Comparison of ENCODE assay signal across 27 cellular contexts in the genomic region with DNA sequence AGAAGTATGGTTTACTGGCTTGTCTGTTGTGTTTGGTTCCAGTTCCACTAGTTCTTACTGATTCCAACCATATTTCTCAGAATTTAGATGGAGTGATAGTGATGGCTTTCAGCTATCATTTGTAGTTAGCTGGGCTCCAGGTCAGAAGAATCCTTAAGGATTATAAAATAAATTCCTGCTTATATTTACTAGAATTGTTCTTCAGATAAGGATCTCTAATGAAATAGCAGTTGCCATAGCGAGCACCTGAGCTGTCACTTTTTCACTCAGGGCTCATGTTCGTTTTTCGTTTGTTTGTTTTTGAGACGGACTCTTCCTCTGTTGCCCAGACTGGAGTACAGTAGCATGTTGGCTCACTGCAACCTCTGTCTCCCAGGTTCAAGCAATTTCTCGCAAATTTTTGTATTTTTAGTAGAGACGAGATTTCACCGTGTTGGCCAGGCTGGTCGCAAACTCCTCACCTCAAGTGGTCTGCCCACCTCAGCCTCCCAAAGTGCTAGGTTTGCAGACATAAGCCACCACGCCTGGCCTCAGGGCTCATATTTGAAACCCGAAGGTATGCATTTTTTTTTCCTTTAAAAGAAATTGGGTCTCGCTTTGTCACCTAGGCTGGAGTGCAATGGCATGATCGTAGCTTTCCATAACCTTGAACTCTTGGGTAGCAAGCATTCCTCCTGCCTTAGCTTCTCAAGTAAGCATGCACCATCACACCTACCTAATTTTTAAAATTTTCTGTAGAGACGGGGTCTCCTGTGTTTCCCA. TPM values are rescaled to one million over a fixed set of nuclear protein-coding genes. Genes with fewer than 3 reads are reported as not detected.
DNase-seq lines count a peak whose midpoint lies in the region; ATAC-seq and TF ChIP-seq lines count a peak whose summit lies in the region.
"Had no signal": no experiment of that assay in that cellular context is flagged by ENCODE, and none has a peak within 500 bp of the region (broad histone marks: within the 10 kb centered on the region; RNA-seq: fewer than 3 reads in every experiment).

No MANE protein-coding gene starts in this region.

- H3K27ac ChIP-seq in endodermal cell (ENCODE audit: low read depth, low read length) (no peak overlapping the region), psoas muscle (peak overlapping the region; percentile 88), tibial artery (no peak overlapping the region), suprapubic skin (no peak overlapping the region)
- H3K27ac ChIP-seq: dorsolateral prefrontal cortex, epithelial cell of prostate, tibial nerve had no signal

- H3K9me3 Mint-ChIP-seq in activated CD8-positive, alpha-beta T cell treated with anti-CD3 and anti-CD28 coated beads for 36 hours = no peaks in the 10 kb centered on the region
- no peaks in the 10 kb centered on the region for H3K9me3 Mint-ChIP-seq in activated CD8-positive, alpha-beta T cell treated with anti-CD3 and anti-CD28 coated beads, Interleukin-2, amount 10 ng/mL, durations not matched to agents 7 days and 5 days (ENCODE audit: insufficient read depth)
- no peaks in the 10 kb centered on the region for H3K9me3 Mint-ChIP-seq in endodermal cell
- H3K9me3 Mint-ChIP-seq: activated naive CD8-positive, alpha-beta T cell treated with anti-CD3 and anti-CD28 coated beads, Interleukin-2, amount 10 ng/mL, durations not matched to agents 7 days and 5 days; activated T-cell treated with anti-CD3 and anti-CD28 coated beads, Interleukin-2, amount 50 U/mL, for 4 hours; stimulated activated naive CD8-positive, alpha-beta T cell treated with anti-CD3 and anti-CD28 coated beads, Interleukin-15, amount 100 ng/mL, for 72 hours had no signal

- H3K27me3 Mint-ChIP-seq in activated CD8-positive, alpha-beta T cell treated with anti-CD3 and anti-CD28 coated beads for 36 hours = no peaks in the 10 kb centered on the region
- H3K27me3 Mint-ChIP-seq in activated CD8-positive, alpha-beta T cell treated with anti-CD3 and anti-CD28 coated beads, Interleukin-2, amount 10 ng/mL, durations not matched to agents 7 days and 5 days (ENCODE audit: low read depth) = no peaks in the 10 kb centered on the region
- no peaks in the 10 kb centered on the region for H3K27me3 Mint-ChIP-seq in endodermal cell (ENCODE audit: insufficient read depth)
- H3K27me3 Mint-ChIP-seq: activated naive CD8-positive, alpha-beta T cell treated with anti-CD3 and anti-CD28 coated beads, Interleukin-2, amount 10 ng/mL, durations not matched to agents 7 days and 5 days; stimulated activated naive CD8-positive, alpha-beta T cell treated with anti-CD3 and anti-CD28 coated beads, Interleukin-15, amount 100 ng/mL, for 72 hours had no signal

- H3K9me3 ChIP-seq in endodermal cell (ENCODE audit: control insufficient read depth, low read length) = no peaks in the 10 kb centered on the region
- no peaks in the 10 kb centered on the region for H3K9me3 ChIP-seq in psoas muscle
- no peaks in the 10 kb centered on the region for H3K9me3 ChIP-seq in tibial artery
- no peaks in the 10 kb centered on the region for H3K9me3 ChIP-seq in suprapubic skin
- H3K9me3 ChIP-seq: tibial nerve had no signal

- no peak for TF ChIP-seq EP300 in suprapubic skin (IDR thresholded peaks at IDR 0.05)

- TF ChIP-seq CTCF in activated CD8-positive, alpha-beta T cell treated with anti-CD3 and anti-CD28 coated beads for 36 hours (IDR thresholded peaks at IDR 0.05) = no peak
- TF ChIP-seq CTCF in LNCaP clone FGC (IDR thresholded peaks at IDR 0.05; ENCODE audit: control insufficient read depth, extremely low read depth, insufficient read depth) (no peak), endodermal cell (conservative IDR thresholded peaks at IDR 0.05) (no peak), psoas muscle (IDR thresholded peaks at IDR 0.05) (no peak), tibial artery (IDR thresholded peaks at IDR 0.05) (no peak), suprapubic skin (IDR thresholded peaks at IDR 0.05) (no peak)

- intact Hi-C loops in activated CD8-positive, alpha-beta T cell treated with anti-CD3 and anti-CD28 coated beads for 36 hours (cut with micrococcal nuclease) = no loop called here
- intact Hi-C loops in psoas muscle (cut with DNase I) (no loop called here), tibial artery (cut with DNase I; ENCODE audit: low total_unique reads) (no loop called here)

- no peak overlapping the region for H3K9ac ChIP-seq in endodermal cell (ENCODE audit: extremely low read depth, low read length, poor library complexity, severe bottlenecking)

- ATAC-seq in activated CD8-positive, alpha-beta T cell treated with anti-CD3 and anti-CD28 coated beads for 36 hours = no peak
- ATAC-seq in activated CD8-positive, alpha-beta T cell treated with anti-CD3 and anti-CD28 coated beads, Interleukin-2, amount 10 ng/mL, durations not matched to agents 7 days and 5 days = no peak
- no peak for ATAC-seq in psoas muscle
- ATAC-seq: activated T-cell treated with anti-CD3 and anti-CD28 coated beads, Interleukin-2, amount 50 U/mL, for 4 hours; left colon; PC-3; stimulated activated naive CD8-positive, alpha-beta T cell treated with anti-CD3 and anti-CD28 coated beads, Interleukin-15, amount 100 ng/mL, for 72 hours had no signal

- CTCF ChIA-PET in activated CD8-positive, alpha-beta T cell treated with anti-CD3 and anti-CD28 coated beads for 36 hours (lab: Charles Lee) = no interaction called here
- CTCF ChIA-PET in activated CD8-positive, alpha-beta T cell treated with anti-CD3 and anti-CD28 coated beads, Interleukin-2, amount 10 ng/mL, durations not matched to agents 7 days and 5 days (lab: Charles Lee) = no interaction called here

- POLR2A ChIA-PET in activated CD8-positive, alpha-beta T cell treated with anti-CD3 and anti-CD28 coated beads for 36 hours (lab: Charles Lee) = interaction anchor here (1.4 kb wide), 1 partner anchor 16 kb away, joined by 3 read pairs; no protein-coding TSS in a partner anchor
- POLR2A ChIA-PET in activated CD8-positive, alpha-beta T cell treated with anti-CD3 and anti-CD28 coated beads, Interleukin-2, amount 10 ng/mL, durations not matched to agents 7 days and 5 days (lab: Charles Lee) = no interaction called here

- H3K36me3 ChIP-seq in endodermal cell (ENCODE audit: control insufficient read depth, insufficient read depth, low read length) (peaks cover 69% of the 10 kb centered on the region), psoas muscle (ENCODE audit: insufficient read depth in 1 of 2, low read depth in 1 of 2) (peaks cover 0 to 34% of the 10 kb centered on the region in 2 donors), tibial artery (peaks cover 17 to 28% (median 17%) of the 10 kb centered on the region in 3 donors), suprapubic skin (peaks cover 31% of the 10 kb centered on the region)

- DNase-seq in activated CD8-positive, alpha-beta T cell treated with anti-CD3 and anti-CD28 coated beads for 36 hours = no peak
- DNase-seq in activated CD8-positive, alpha-beta T cell treated with anti-CD3 and anti-CD28 coated beads, Interleukin-2, amount 10 ng/mL, durations not matched to agents 7 days and 5 days = no peak
- DNase-seq in LNCaP clone FGC (ENCODE audit: low read depth) (peak; percentile 50), endodermal cell (no peak), psoas muscle (no peak), tibial artery (no peak), NCI-H2196 treated with DMSO at 0.1 percent for 48 hours (lab: John Stamatoyannopoulos, UW; ENCODE audit: unreplicated experiment) (no peak), suprapubic skin (ENCODE audit: low spot score in 2 of 2) (no peak)
- DNase-seq: 8988T; activated CD8-positive, alpha-beta memory T cell treated with anti-CD3 and anti-CD28 coated beads for 24 hours; activated naive CD8-positive, alpha-beta T cell treated with anti-CD3 and anti-CD28 coated beads, Interleukin-2, amount 10 ng/mL, durations not matched to agents 7 days and 5 days; activated T-cell treated with anti-CD3 and anti-CD28 coated beads, Interleukin-2, amount 50 U/mL, for 4 hours; COR-L47; DND-41; dorsolateral prefrontal cortex; Karpas-422; left colon; MV-4-11; NCI-H146; NCI-H524; PC-3; Right ventricle myocardium superior; stimulated activated CD4-positive, alpha-beta T cell treated with anti-CD3 and anti-CD28 coated beads, Interleukin-12 subunit alpha, Interleukin-12 subunit beta, amount 100 ng/mL, for 4 hours; stimulated activated CD4-positive, alpha-beta T cell treated with anti-CD3 and anti-CD28 coated beads, Interleukin-4, amount 100 ng/mL, for 24 hours; stimulated activated naive CD8-positive, alpha-beta T cell treated with anti-CD3 and anti-CD28 coated beads, Interleukin-15, amount 100 ng/mL, for 72 hours had no signal

- H3K4me1 Mint-ChIP-seq in activated CD8-positive, alpha-beta T cell treated with anti-CD3 and anti-CD28 coated beads for 36 hours (ENCODE audit: low read depth) = peaks cover 51% of the 10 kb centered on the region
- H3K4me1 Mint-ChIP-seq in activated CD8-positive, alpha-beta T cell treated with anti-CD3 and anti-CD28 coated beads, Interleukin-2, amount 10 ng/mL, durations not matched to agents 7 days and 5 days (ENCODE audit: low read depth) = peaks cover 15% of the 10 kb centered on the region
- H3K4me1 Mint-ChIP-seq in endodermal cell = peaks cover 16% of the 10 kb centered on the region

- no peak for TF ChIP-seq POLR2A in suprapubic skin (IDR thresholded peaks at IDR 0.05)

- H3K4me3 ChIP-seq in LNCaP clone FGC (ENCODE audit: low read depth, low read length) (no peak overlapping the region), endodermal cell (ENCODE audit: low read length) (no peak overlapping the region), psoas muscle (no peak overlapping the region), tibial artery (no peak overlapping the region), suprapubic skin (no peak overlapping the region)
- H3K4me3 ChIP-seq: dorsolateral prefrontal cortex, tibial nerve had no signal

- H3K4me3 Mint-ChIP-seq in activated CD8-positive, alpha-beta T cell treated with anti-CD3 and anti-CD28 coated beads for 36 hours = no peak overlapping the region
- H3K4me3 Mint-ChIP-seq in activated CD8-positive, alpha-beta T cell treated with anti-CD3 and anti-CD28 coated beads, Interleukin-2, amount 10 ng/mL, durations not matched to agents 7 days and 5 days = no peak overlapping the region
- H3K4me3 Mint-ChIP-seq in endodermal cell = no peak overlapping the region
- H3K4me3 Mint-ChIP-seq: activated naive CD8-positive, alpha-beta T cell treated with anti-CD3 and anti-CD28 coated beads, Interleukin-2, amount 10 ng/mL, durations not matched to agents 7 days and 5 days; activated T-cell treated with anti-CD3 and anti-CD28 coated beads, Interleukin-2, amount 50 U/mL, for 4 hours; stimulated activated naive CD8-positive, alpha-beta T cell treated with anti-CD3 and anti-CD28 coated beads, Interleukin-15, amount 100 ng/mL, for 72 hours had no signal

- H3K27ac Mint-ChIP-seq in activated CD8-positive, alpha-beta T cell treated with anti-CD3 and anti-CD28 coated beads for 36 hours = peak overlapping the region; percentile 46
- H3K27ac Mint-ChIP-seq in activated CD8-positive, alpha-beta T cell treated with anti-CD3 and anti-CD28 coated beads, Interleukin-2, amount 10 ng/mL, durations not matched to agents 7 days and 5 days = no peak overlapping the region
- peak overlapping the region; percentile 64 for H3K27ac Mint-ChIP-seq in endodermal cell
- H3K27ac Mint-ChIP-seq: activated naive CD8-positive, alpha-beta T cell treated with anti-CD3 and anti-CD28 coated beads, Interleukin-2, amount 10 ng/mL, durations not matched to agents 7 days and 5 days had no signal

- H3K27me3 ChIP-seq in endodermal cell (ENCODE audit: control insufficient read depth, insufficient read depth, low read length, poor library complexity, severe bottlenecking) (no peaks in the 10 kb centered on the region), psoas muscle (ENCODE audit: insufficient read depth in 3 of 3, low read length in 2 of 3) (no peaks in the 10 kb centered on the region), tibial artery (no peaks in the 10 kb centered on the region), suprapubic skin (no peaks in the 10 kb centered on the region)
- H3K27me3 ChIP-seq: dorsolateral prefrontal cortex, tibial nerve had no signal

- H3K4me1 ChIP-seq in endodermal cell (ENCODE audit: control insufficient read depth, insufficient read depth, low read length) (peaks cover 4% of the 10 kb centered on the region), psoas muscle (peaks cover 48% of the 10 kb centered on the region), tibial artery (peaks cover 0 to 63% (median 31%) of the 10 kb centered on the region in 4 donors), suprapubic skin (peaks cover 30% of the 10 kb centered on the region)

- H3K36me3 Mint-ChIP-seq in activated CD8-positive, alpha-beta T cell treated with anti-CD3 and anti-CD28 coated beads for 36 hours (ENCODE audit: low read depth) = peaks cover 35% of the 10 kb centered on the region
- peaks cover 42% of the 10 kb centered on the region for H3K36me3 Mint-ChIP-seq in activated CD8-positive, alpha-beta T cell treated with anti-CD3 and anti-CD28 coated beads, Interleukin-2, amount 10 ng/mL, durations not matched to agents 7 days and 5 days (ENCODE audit: low read depth)
- peaks cover 40% of the 10 kb centered on the region for H3K36me3 Mint-ChIP-seq in endodermal cell (ENCODE audit: low read depth)

- 90 to 94% methylated on average over 13 of the region's 13 CpGs for WGBS in endodermal cell (ENCODE audit: insufficient coverage in 1 of 2, insufficient read length in 1 of 2), 2 experiments
- WGBS in psoas muscle, 3 donors = 80 to 89% (median 80%) methylated on average over 13 of the region's 13 CpGs
- WGBS in suprapubic skin = 89% methylated on average over 13 of the region's 13 CpGs

RNA-seq across cellular contexts. Expression of gene PAFAH1B1, which starts 42.9 kb away (rescaled TPM):
- 100 to 1,000 TPM; 159 to 168 TPM for total RNA-seq in activated CD8-positive, alpha-beta T cell treated with anti-CD3 and anti-CD28 coated beads for 36 hours
- 100 to 1,000 TPM; 164 to 173 TPM for total RNA-seq in activated CD8-positive, alpha-beta T cell treated with anti-CD3 and anti-CD28 coated beads, Interleukin-2, amount 10 ng/mL, durations not matched to agents 7 days and 5 days
- total RNA-seq in endodermal cell (100 to 1,000 TPM; 157 to 200 TPM), psoas muscle (100 to 1,000 TPM; 118 to 168 (median 147) TPM), suprapubic skin (100 to 1,000 TPM in 3 of 4 donors, 10 to 100 TPM in 1; 97.4 to 283 (median 125) TPM)
- polyA plus RNA-seq in endodermal cell (2013, experiment 1 of 2) = 177 TPM
- polyA plus RNA-seq in endodermal cell (2013, experiment 2 of 2) = 172 TPM
- 100 to 1,000 TPM in 1 of 3 donors, 10 to 100 TPM in 2; 43.8 to 157 (median 53.8) TPM for polyA plus RNA-seq in psoas muscle
